12 cellular contexts compared by ENCODE assay signal in genomic region chr16:8561496-8561895, GRCh38. TPM values are rescaled to one million over a fixed set of nuclear protein-coding genes. Genes with fewer than 3 reads are reported as not detected.
"Had no signal": no experiment of that assay in that cellular context is flagged by ENCODE, and none has a peak within 500 bp of the region (broad histone marks: within the 10 kb centered on the region; RNA-seq: fewer than 3 reads in every experiment).

No MANE protein-coding gene starts in this region.

- H3K4me3 ChIP-seq: GM23248, GM23338, HAP-1 had no signal

- FAIRE-seq: H1, H54 had no signal

- H3K9me3 Mint-ChIP-seq: H9, HFFc6 had no signal

- H3K27ac ChIP-seq: GM23248 had no signal

- H3K27ac Mint-ChIP-seq: GM23338, H9, HFFc6 had no signal

- H2AFZ ChIP-seq: GM23248, GM23338 had no signal

- H3K4me1 Mint-ChIP-seq: GM23338, H9 had no signal

- H3K4me3 Mint-ChIP-seq: GM23338, H9, HFFc6 had no signal

- H3K36me3 ChIP-seq: HAP-1 had no signal

- H3K4me1 ChIP-seq: HAP-1 had no signal

- DNase-seq: GM23248, GOT3, H7, H9, HCEC 1CT, HFFc6 had no signal

- H3K9me3 ChIP-seq: HAP-1 had no signal

- H3K4me2 ChIP-seq: GM23338 had no signal

- H3K9ac ChIP-seq: GM23248 had no signal

- ATAC-seq: GM23338, HCT116 had no signal

RNA-seq across cellular contexts. Expression of gene TMEM114, which starts 28.8 kb away (rescaled TPM):
- total RNA-seq: GM23248, H4, H7, HFFc6 had no signal
- polyA plus RNA-seq: GM23248 had no signal
